ENCODE assay signal across 18 cellular contexts in the genomic region with DNA sequence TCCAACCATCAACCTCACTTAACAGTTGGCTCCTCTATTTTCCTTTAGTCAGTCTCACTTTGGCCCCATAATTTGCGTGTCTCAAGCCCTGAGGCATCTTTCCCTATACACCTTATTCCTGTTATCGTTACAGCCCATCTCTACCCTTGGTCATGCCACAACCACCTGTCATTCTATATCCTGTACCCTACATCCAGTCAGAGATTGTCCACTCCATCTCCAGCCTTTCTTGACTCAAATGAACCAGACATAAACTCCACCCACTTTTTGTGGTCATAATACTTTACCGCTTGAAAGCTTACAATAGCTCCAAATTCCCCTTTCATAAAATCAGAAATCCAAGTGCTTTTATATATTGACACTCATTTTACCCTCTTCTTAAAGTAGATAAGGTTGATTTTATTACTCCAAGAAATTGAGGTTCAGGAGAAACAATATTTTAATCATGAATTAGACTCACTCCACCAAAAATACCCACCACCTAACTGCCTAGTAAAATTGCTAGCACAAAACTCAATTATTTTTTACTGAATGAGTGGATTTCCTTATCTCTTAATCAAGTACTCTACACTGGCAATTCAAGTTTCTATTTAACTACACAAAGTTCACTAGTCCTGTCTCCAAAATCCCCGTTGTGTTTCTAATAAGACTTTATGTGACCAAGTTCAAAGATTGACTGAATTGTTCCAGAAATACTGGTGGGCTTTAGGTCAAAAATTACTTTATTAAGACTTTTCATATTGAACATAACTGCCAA. TPM values are rescaled to one million over a fixed set of nuclear protein-coding genes. Genes with fewer than 3 reads are reported as not detected.
DNase-seq lines count a peak whose midpoint lies in the region; ATAC-seq lines count a peak whose summit lies in the region.
"Had no signal": no experiment of that assay in that cellular context is flagged by ENCODE, and none has a peak within 500 bp of the region (broad histone marks: within the 10 kb centered on the region; RNA-seq: fewer than 3 reads in every experiment).

No MANE protein-coding gene starts in this region.

- no peak overlapping the region for H3K9ac ChIP-seq in GM23248

- H3K27me3 Mint-ChIP-seq in T-cell, result no peaks in the 10 kb centered on the region
- peaks cover 3% of the 10 kb centered on the region for H3K27me3 Mint-ChIP-seq in memory B cell

- no peaks in the 10 kb centered on the region for H3K9me2 ChIP-seq in GM23248 (ENCODE audit: insufficient read depth)

- no peak overlapping the region for H3K4me3 ChIP-seq in GM23248
- H3K4me3 ChIP-seq: hepatocyte, thyroid gland had no signal

- H3K4me3 Mint-ChIP-seq in T-cell (peak overlapping the region in 2 of 3 donors; percentile 3 to 37), memory B cell (no peak overlapping the region)

- POLR2A ChIA-PET in T-cell (lab: Charles Lee), result interaction anchor here in 1 of 2 donors (0.7 to 1.3 kb wide), 2 partner anchors 12 to 754 kb away, joined by 3 read pairs; no protein-coding TSS in a partner anchor

- peaks cover 14% of the 10 kb centered on the region for H3K36me3 Mint-ChIP-seq in T-cell
- H3K36me3 Mint-ChIP-seq in memory B cell, result peaks cover 6% of the 10 kb centered on the region

- no peaks in the 10 kb centered on the region for H3K27me3 ChIP-seq in GM23248 (replicated peaks; ENCODE audit: insufficient read depth)
- H3K27me3 ChIP-seq: hepatocyte, thyroid gland had no signal

- CTCF ChIA-PET in T-cell (lab: Charles Lee), result no interaction called here

- H3K9me3 Mint-ChIP-seq in T-cell, result peaks cover 6 to 7% (median 7%) of the 10 kb centered on the region in 3 donors
- H3K9me3 Mint-ChIP-seq in memory B cell, result peaks cover 6% of the 10 kb centered on the region

- no peak overlapping the region for H2AFZ ChIP-seq in GM23248
- H2AFZ ChIP-seq: hepatocyte had no signal

- no peaks in the 10 kb centered on the region for H3F3A ChIP-seq in GM23248 (ENCODE audit: insufficient read depth)

- in situ Hi-C loops in GM23248 (cut with MboI), result no loop called here

- no peaks in the 10 kb centered on the region for H3K36me3 ChIP-seq in GM23248 (ENCODE audit: low read depth)
- H3K36me3 ChIP-seq: thyroid gland had no signal

- H4K20me1 ChIP-seq in GM23248 (ENCODE audit: insufficient read depth), result no peaks in the 10 kb centered on the region

- ATAC-seq in activated CD4-positive, CD25-positive, alpha-beta regulatory T cell treated with anti-CD3 and anti-CD28 coated beads, Interleukin-2, amount 50 U/mL, for 24 hours, result peak; percentile 65 to 77
- peak; percentile 66 for ATAC-seq in GM21619 (IDR thresholded peaks at IDR 0.05; ENCODE audit: unreplicated experiment)
- ATAC-seq in T-cell (replicated peaks in 1 of 4), result peak in 2 of 4 experiments; percentile 21 to 22
- ATAC-seq in memory B cell (ENCODE audit: low read depth), result peak; percentile 55

- H3K9me3 ChIP-seq in GM23248 (ENCODE audit: low read depth), result no peaks in the 10 kb centered on the region
- H3K9me3 ChIP-seq: thyroid gland had no signal

- H3K79me2 ChIP-seq in GM23248 (ENCODE audit: insufficient read depth), result no peaks in the 10 kb centered on the region
- H3K79me2 ChIP-seq: hepatocyte had no signal

- peaks cover 40 to 66% (median 41%) of the 10 kb centered on the region in 3 donors for H3K4me1 Mint-ChIP-seq in T-cell
- peaks cover 5% of the 10 kb centered on the region for H3K4me1 Mint-ChIP-seq in memory B cell

- H3K27ac Mint-ChIP-seq in T-cell, result peak overlapping the region; percentile 53 to 58
- H3K27ac Mint-ChIP-seq in memory B cell, result no peak overlapping the region

- no peak overlapping the region for H3K27ac ChIP-seq in GM23248
- H3K27ac ChIP-seq: 22Rv1, hepatocyte, thyroid gland had no signal

- no peak for DNase-seq in activated CD4-positive, CD25-positive, alpha-beta regulatory T cell (lab: John Stamatoyannopoulos, UW)
- DNase-seq in T-cell, result no peak
- DNase-seq in memory B cell (ENCODE audit: low spot score in 2 of 2), result no peak
- DNase-seq in GM23248, result no peak
- DNase-seq in T-helper 9 cell, result no peak
- DNase-seq in pons (ENCODE audit: low spot score), result no peak
- DNase-seq: activated gamma-delta T cell treated with Interleukin-2 at 50 U/mL for 16 hours, cerebellar nuclear complex, HCEC 1CT, NCI-H748 treated with DMSO at 0.1 percent for 48 hours, SHP77, thyroid gland had no signal

- 82 to 85% methylated on average over 4 of the region's 4 CpGs for WGBS in GM23248 (ENCODE audit: low coverage in 1 of 2, low lambda C conversion rate in 2 of 2, missing lambda C conversion rate in 2 of 2), 2 experiments

- no peak overlapping the region for H3K4me2 ChIP-seq in GM23248 (ENCODE audit: unreplicated experiment)
- H3K4me2 ChIP-seq: hepatocyte had no signal

- no peaks in the 10 kb centered on the region for H3K4me1 ChIP-seq in GM23248 (ENCODE audit: insufficient read depth)
- H3K4me1 ChIP-seq: thyroid gland had no signal

RNA-seq across cellular contexts. Expression of gene CCR4, which starts 9.1 kb away (rescaled TPM):
- 10 to 100 TPM; 37.4 to 85.4 (median 74.8) TPM for total RNA-seq in T-cell
- total RNA-seq in GM23248 (2014; rRNA removed; shearing (Covaris generic)), result not detected in 2 replicates
- polyA plus RNA-seq in GM23248 (2016; fragmentation: Nextera tagmentation; extraction: Ambion mirVana), result not detected in 2 replicates
- total RNA-seq: skeletal muscle tissue had no signal
- polyA plus RNA-seq: hepatocyte, neural cell had no signal

Comparison
In these comparisons a context has a peak if more than half of its experiments do, and no peak if none do; other contexts are left out.
1. RNA of gene CCR4, which starts 9.1 kb away (total RNA-seq): 37.4 to 85.4 TPM in T-cell; not detected in GM23248; every median in the first group is over 10 times any median in the second.